Comparison of ENCODE assay signal across 11 cellular contexts in genomic region chr6:125835221-125835744, GRCh38. TPM values are rescaled to one million over a fixed set of nuclear protein-coding genes. Genes with fewer than 3 reads are reported as not detected.
DNase-seq lines count a peak whose midpoint lies in the region; ATAC-seq and TF ChIP-seq lines count a peak whose summit lies in the region.
"Had no signal": no experiment of that assay in that cellular context is flagged by ENCODE, and none has a peak within 500 bp of the region (broad histone marks: within the 10 kb centered on the region; RNA-seq: fewer than 3 reads in every experiment).

No MANE protein-coding gene starts in this region.

- H3K4me3 Mint-ChIP-seq in chondrocyte (ENCODE audit: unreplicated experiment) = no peak overlapping the region
- H3K4me3 Mint-ChIP-seq in stimulated activated naive CD8-positive, alpha-beta T cell treated with anti-CD3 and anti-CD28 coated beads, Interleukin-15, amount 100 ng/mL, for 72 hours = no peak overlapping the region
- H3K4me3 Mint-ChIP-seq: dendritic cell treated with granulocyte-macrophage colony-stimulating factor and Interleukin-4, amounts not matched to agents 40 ng/mL and 50 ng/mL, for 4 days had no signal

- BruUV-seq in IMR-90 (replicated peaks; lab: Mats Ljungman, UMichigan) = no TSS peak
- BruUV-seq in PC-9 (replicated peaks; lab: Mats Ljungman, UMichigan) = no TSS peak

- H3K79me1 ChIP-seq in IMR-90 (ENCODE audit: low read depth in 1 of 2, low read length in 2 of 2) = peaks cover 0 to 3% of the 10 kb centered on the region in 2 experiments; a peak in 1 of 4 replicates

- no peaks in the 10 kb centered on the region for H3K27me3 Mint-ChIP-seq in chondrocyte (ENCODE audit: low read depth)
- H3K27me3 Mint-ChIP-seq in stimulated activated naive CD8-positive, alpha-beta T cell treated with anti-CD3 and anti-CD28 coated beads, Interleukin-15, amount 100 ng/mL, for 72 hours = no peaks in the 10 kb centered on the region
- H3K27me3 Mint-ChIP-seq: dendritic cell treated with granulocyte-macrophage colony-stimulating factor and Interleukin-4, amounts not matched to agents 40 ng/mL and 50 ng/mL, for 4 days had no signal

- no peak overlapping the region for H4K5ac ChIP-seq in IMR-90 (ENCODE audit: low read depth, low read length)

- no peak overlapping the region for H4K8ac ChIP-seq in IMR-90 (ENCODE audit: low read depth in 2 of 2, low read length in 2 of 2)

- no peak for TF ChIP-seq POLR2A in IMR-90 (IDR thresholded peaks at IDR 0.05; ENCODE audit: low read depth, low read length)
- TF ChIP-seq POLR2A in testis (IDR thresholded peaks at IDR 0.05) = no peak

- H3K4me2 ChIP-seq in IMR-90 (ENCODE audit: low read depth, low read length) (no peak overlapping the region), PC-9 (no peak overlapping the region)

- CTCF ChIA-PET in IMR-90 (lab: Yijun Ruan, JAX) = interaction anchor here (0.8 to 1.3 kb wide), 2 partner anchors 8 to 20 kb away, joined by 3 read pairs; no protein-coding TSS in a partner anchor
- CTCF ChIA-PET in PC-9 (lab: Charles Lee) = interaction anchor here (0.7 kb wide), 1 partner anchor 127 kb away, joined by 6 read pairs; no protein-coding TSS in a partner anchor

- H3K27ac Mint-ChIP-seq in chondrocyte (ENCODE audit: unreplicated experiment) = peak overlapping the region; percentile 71
- H3K27ac Mint-ChIP-seq in stimulated activated naive CD8-positive, alpha-beta T cell treated with anti-CD3 and anti-CD28 coated beads, Interleukin-15, amount 100 ng/mL, for 72 hours = no peak overlapping the region
- H3K27ac Mint-ChIP-seq: dendritic cell treated with granulocyte-macrophage colony-stimulating factor and Interleukin-4, amounts not matched to agents 40 ng/mL and 50 ng/mL, for 4 days had no signal

- peaks cover 21% of the 10 kb centered on the region for H3K4me1 Mint-ChIP-seq in chondrocyte (ENCODE audit: low read depth)
- H3K4me1 Mint-ChIP-seq in stimulated activated naive CD8-positive, alpha-beta T cell treated with anti-CD3 and anti-CD28 coated beads, Interleukin-15, amount 100 ng/mL, for 72 hours = peaks cover 36% of the 10 kb centered on the region

- H2BK20ac ChIP-seq in IMR-90 (ENCODE audit: low read depth, low read length) = no peak overlapping the region

- DNase-seq in IMR-90 = peak; percentile 75
- no peak for DNase-seq in chondrocyte (ENCODE audit: low spot score)
- no peak for DNase-seq in testis
- no peak for DNase-seq in PC-9
- no peak for DNase-seq in stimulated activated naive CD8-positive, alpha-beta T cell treated with anti-CD3 and anti-CD28 coated beads, Interleukin-15, amount 100 ng/mL, for 72 hours
- DNase-seq in HPDE6-E6E7 (ENCODE audit: extremely low spot score) = no peak
- DNase-seq: NCI-H1436 treated with DMSO at 0.1 percent for 48 hours, SHP77 had no signal

- H3F3A ChIP-seq in PC-9 (ENCODE audit: insufficient read depth, low read depth) = peaks cover 3% of the 10 kb centered on the region; the same call in 1 of the 2 replicates

- H3K18ac ChIP-seq in IMR-90 (ENCODE audit: low read depth, low read length) = no peak overlapping the region

- dilution Hi-C loops in IMR-90 (cut with HindIII; ENCODE audit: low sequenced_read_pairs, unreplicated experiment) = no loop called here

- no peak overlapping the region for H4K91ac ChIP-seq in IMR-90 (ENCODE audit: insufficient read depth, low read depth, low read length)

- H2BK120ac ChIP-seq in IMR-90 (ENCODE audit: low read depth, low read length) = no peak overlapping the region

- H3K36me3 Mint-ChIP-seq in chondrocyte (ENCODE audit: low read depth) = no peaks in the 10 kb centered on the region

- H4K20me1 ChIP-seq in IMR-90 (ENCODE audit: insufficient read depth, low read length) (no peaks in the 10 kb centered on the region), PC-9 (ENCODE audit: insufficient read depth) (0 out of 2 replicates have a peak, but pooled peaks cover 9% of the 10 kb centered on the region)

- no peak overlapping the region for H3K14ac ChIP-seq in IMR-90 (replicated peaks; ENCODE audit: low read depth, low read length)

- H3K23ac ChIP-seq in IMR-90 (ENCODE audit: low read depth, low read length) = no peak overlapping the region

- 83% methylated on average over 1 of the region's 2 CpGs; no CpG with 5 or more reads in 1 of the 2 experiments for WGBS in IMR-90 (ENCODE audit: extremely low coverage in 2 of 2, insufficient read length in 1 of 2), 2 experiments
- 45 to 46% methylated on average over 2 of the region's 2 CpGs for WGBS in testis, 2 donors

- POLR2A ChIA-PET in IMR-90 (lab: Charles Lee; ENCODE audit: unreplicated experiment) (interaction anchor here (0.7 kb wide), 2 partner anchors 45 to 836 kb away, joined by 3 to 6 read pairs; partner anchors contain the start of gene NCOA7), PC-9 (lab: Charles Lee; ENCODE audit: unreplicated experiment) (no interaction called here)

- no peaks in the 10 kb centered on the region for H3K27me3 ChIP-seq in IMR-90 (ENCODE audit: control insufficient read depth, insufficient read depth, low read length)
- no peaks in the 10 kb centered on the region for H3K27me3 ChIP-seq in layer of hippocampus (ENCODE audit: control insufficient read depth, insufficient read depth, low read length)
- H3K27me3 ChIP-seq in testis = no peaks in the 10 kb centered on the region
- H3K27me3 ChIP-seq in PC-9 (ENCODE audit: insufficient read depth, low read depth) = no peaks in the 10 kb centered on the region

- no peaks in the 10 kb centered on the region for H3K36me3 ChIP-seq in IMR-90 (ENCODE audit: control insufficient read depth, insufficient read depth, low read length)
- H3K36me3 ChIP-seq in testis (ENCODE audit: low read depth, missing control alignments) = no peaks in the 10 kb centered on the region
- no peaks in the 10 kb centered on the region for H3K36me3 ChIP-seq in PC-9 (ENCODE audit: low read depth)

- H2BK15ac ChIP-seq in IMR-90 (ENCODE audit: low read depth, low read length) = no peak overlapping the region

- in situ Hi-C loops in IMR-90 (cut with MboI; ENCODE audit: low sequenced_read_pairs) = no loop called here

- H3K79me2 ChIP-seq in PC-9 (ENCODE audit: low read depth) = 0 out of 2 replicates have a peak, but pooled peaks cover 10% of the 10 kb centered on the region

- no peak for TF ChIP-seq RAD21 in IMR-90 (IDR thresholded peaks at IDR 0.05; ENCODE audit: low read length)

- H3K27ac ChIP-seq in IMR-90 (ENCODE audit: insufficient read depth, low read length) (no peak overlapping the region), layer of hippocampus (ENCODE audit: low read depth, low read length) (peak overlapping the region; percentile 33), testis (peak overlapping the region; percentile 47 to 74), PC-9 (no peak overlapping the region)

- H2AK9ac ChIP-seq in IMR-90 (replicated peaks; ENCODE audit: low read depth, low read length, poor library complexity) = no peak overlapping the region

- H2BK5ac ChIP-seq in IMR-90 (ENCODE audit: low read depth, low read length, poor library complexity, severe bottlenecking) = no peak overlapping the region

- H3K56ac ChIP-seq in IMR-90 (ENCODE audit: extremely low read depth, insufficient read depth, low read length) = no peak overlapping the region

- peak; percentile 78 for ATAC-seq in IMR-90 (ENCODE audit: low read depth)
- no peak for ATAC-seq in activated CD4-positive, CD25-positive, alpha-beta regulatory T cell treated with anti-CD3 and anti-CD28 coated beads, Interleukin-2, amount 50 U/mL, for 24 hours
- no peak for ATAC-seq in stimulated activated naive CD8-positive, alpha-beta T cell treated with anti-CD3 and anti-CD28 coated beads, Interleukin-15, amount 100 ng/mL, for 72 hours

- no peak for TF ChIP-seq CTCF in IMR-90 (conservative IDR thresholded peaks at IDR 0.05; ENCODE audit: low read depth, low read length)
- TF ChIP-seq CTCF in chondrocyte (IDR thresholded peaks at IDR 0.05) = no peak
- TF ChIP-seq CTCF in testis (IDR thresholded peaks at IDR 0.05) = no peak
- no peak for TF ChIP-seq CTCF in PC-9 (conservative IDR thresholded peaks at IDR 0.05)

- no peaks in the 10 kb centered on the region; the same call in 1 of the 2 replicates for H3K9me1 ChIP-seq in IMR-90 (ENCODE audit: insufficient read depth, low read length)

- no peak overlapping the region for H2AFZ ChIP-seq in IMR-90 (replicated peaks; ENCODE audit: low read length, poor library complexity)
- no peak overlapping the region for H2AFZ ChIP-seq in PC-9

- H3K9ac ChIP-seq in IMR-90 (ENCODE audit: low read depth, low read length) = no peak overlapping the region

- H3K9me3 Mint-ChIP-seq in chondrocyte (ENCODE audit: low read depth) = no peaks in the 10 kb centered on the region
- no peaks in the 10 kb centered on the region for H3K9me3 Mint-ChIP-seq in stimulated activated naive CD8-positive, alpha-beta T cell treated with anti-CD3 and anti-CD28 coated beads, Interleukin-15, amount 100 ng/mL, for 72 hours
- H3K9me3 Mint-ChIP-seq: dendritic cell treated with granulocyte-macrophage colony-stimulating factor and Interleukin-4, amounts not matched to agents 40 ng/mL and 50 ng/mL, for 4 days had no signal

- intact Hi-C loops in IMR-90 (cut with micrococcal nuclease) (no loop called here), testis (cut with DNase I; ENCODE audit: low total_unique reads) (no loop called here), PC-9 (cut with micrococcal nuclease; ENCODE audit: unreplicated experiment) (no loop called here)

- H3K4me1 ChIP-seq in IMR-90 (ENCODE audit: control insufficient read depth, insufficient read depth, low read length) (peaks cover 2% of the 10 kb centered on the region; the same call in 1 of the 2 replicates), testis (peaks cover 20% of the 10 kb centered on the region), PC-9 (replicated peaks; ENCODE audit: insufficient read depth) (no peaks in the 10 kb centered on the region)

- no peak overlapping the region for H3K4ac ChIP-seq in IMR-90 (ENCODE audit: low read depth, low read length)

- H3K9me3 ChIP-seq in IMR-90 (ENCODE audit: control insufficient read depth, insufficient read depth, low read length) (no peaks in the 10 kb centered on the region), testis (no peaks in the 10 kb centered on the region), PC-9 (ENCODE audit: insufficient read depth, low read depth) (no peaks in the 10 kb centered on the region)

- no peaks in the 10 kb centered on the region for H3K9me2 ChIP-seq in PC-9 (ENCODE audit: insufficient read depth)

- H3K4me3 ChIP-seq in IMR-90 (ENCODE audit: insufficient read depth, low read depth, low read length) (no peak overlapping the region), testis (no peak overlapping the region), PC-9 (no peak overlapping the region)

- no peak overlapping the region for H2AK5ac ChIP-seq in IMR-90 (ENCODE audit: low read depth, low read length)

TF ChIP-seq in IMR-90, 13 proteins besides CTCF, POLR2A, EP300 and RAD21:
- TF ChIP-seq CHD1 (IDR thresholded peaks at IDR 0.05; ENCODE audit: low read depth, low read length) = no peak
- TF ChIP-seq CEBPB (IDR thresholded peaks at IDR 0.05; ENCODE audit: low read depth, low read length) = peak; percentile 79

RNA-seq across cellular contexts. Expression of gene NCOA7, which starts 44.5 kb away (rescaled TPM):
- total RNA-seq in IMR-90 (2012; rRNA removed) = 12.9 and 17.2 TPM in 2 replicates
- polyA plus RNA-seq in IMR-90 (2012; rRNA removed) = 8.8 and 12.6 TPM in 2 replicates
- 6.8 and 9.2 TPM in 2 replicates for polyA plus RNA-seq in IMR-90 (2012; cell fraction: cytosol; rRNA removed)
- 13.3 and 41.5 TPM in 2 replicates for polyA plus RNA-seq in IMR-90 (2012; cell fraction: nucleus; rRNA removed; ENCODE audit: low replicate concordance)
- total RNA-seq in chondrocyte = 49.6 to 80.7 TPM (median 74.9 TPM) in 3 replicates
- total RNA-seq in testis = 10 to 100 TPM; 18.9 to 26.7 TPM
- polyA plus RNA-seq in testis (ENCODE audit: insufficient read depth, low read depth, low replicate concordance) = 7.5 TPM
- 47.6 and 51.0 TPM in 2 replicates for total RNA-seq in PC-9 (2021)

Comparison
In these comparisons a context has a peak if more than half of its experiments do, and no peak if none do; other contexts are left out.
1. H3K27ac ChIP-seq: peak in layer of hippocampus (single experiment) and testis (2 of 2); none in IMR-90 (single experiment) and PC-9 (single experiment).